Comparison of ENCODE assay signal across 8 cellular contexts in genomic region chr14:61537567-61538463, GRCh38.
DNase-seq lines count a peak whose midpoint lies in the region; ATAC-seq and TF ChIP-seq lines count a peak whose summit lies in the region.

No MANE protein-coding gene starts in this region.

- no peak for TF ChIP-seq CTCF in activated CD8-positive, alpha-beta T cell treated with anti-CD3 and anti-CD28 coated beads for 36 hours (IDR thresholded peaks at IDR 0.05)
- peak; percentile 39 for TF ChIP-seq CTCF in foreskin keratinocyte (conservative IDR thresholded peaks at IDR 0.05)
- TF ChIP-seq CTCF in gastrocnemius medialis (IDR thresholded peaks at IDR 0.05 in 4 of 5, conservative IDR thresholded peaks at IDR 0.05 in 1 of 5): no peak

- H3K27me3 ChIP-seq in MG63: no peaks in the 10 kb centered on the region
- H3K27me3 ChIP-seq in foreskin keratinocyte: no peaks in the 10 kb centered on the region
- no peaks in the 10 kb centered on the region for H3K27me3 ChIP-seq in gastrocnemius medialis

- intact Hi-C loops in activated CD8-positive, alpha-beta T cell treated with anti-CD3 and anti-CD28 coated beads for 36 hours (cut with micrococcal nuclease): no loop called here
- intact Hi-C loops in gastrocnemius medialis (cut with DNase I; ENCODE audit: low total_unique reads): no loop called here

- peaks cover 27% of the 10 kb centered on the region for H3K4me1 ChIP-seq in foreskin keratinocyte
- peaks cover 12 to 22% of the 10 kb centered on the region in 2 donors for H3K4me1 ChIP-seq in gastrocnemius medialis

- H3K36me3 Mint-ChIP-seq in activated CD8-positive, alpha-beta T cell treated with anti-CD3 and anti-CD28 coated beads for 36 hours (ENCODE audit: low read depth): peaks cover 85% of the 10 kb centered on the region

- H3K4me3 ChIP-seq in MG63 (no peak overlapping the region), gastrocnemius medialis (no peak overlapping the region)

- ATAC-seq in activated CD8-positive, alpha-beta T cell treated with anti-CD3 and anti-CD28 coated beads for 36 hours: peak; percentile 42
- ATAC-seq in foreskin keratinocyte: peak; percentile 99
- ATAC-seq in gastrocnemius medialis: peak; percentile 60 to 81
- ATAC-seq in GM21576 (IDR thresholded peaks at IDR 0.05; ENCODE audit: unreplicated experiment): no peak
- no peak for ATAC-seq in GM21825 (IDR thresholded peaks at IDR 0.05; ENCODE audit: unreplicated experiment)

- H3K4me3 Mint-ChIP-seq in activated CD8-positive, alpha-beta T cell treated with anti-CD3 and anti-CD28 coated beads for 36 hours: no peak overlapping the region

- no peaks in the 10 kb centered on the region for H3K9me3 Mint-ChIP-seq in activated CD8-positive, alpha-beta T cell treated with anti-CD3 and anti-CD28 coated beads for 36 hours

- CTCF ChIA-PET in activated CD8-positive, alpha-beta T cell treated with anti-CD3 and anti-CD28 coated beads for 36 hours (lab: Charles Lee): interaction anchor here (1.3 to 1.9 kb wide), 4 partner anchors 8 to 172 kb away, joined by 3 to 7 read pairs (median 4); no protein-coding TSS in a partner anchor

- peaks cover 68% of the 10 kb centered on the region for H3K4me1 Mint-ChIP-seq in activated CD8-positive, alpha-beta T cell treated with anti-CD3 and anti-CD28 coated beads for 36 hours (ENCODE audit: low read depth)

- H3K27ac ChIP-seq in foreskin keratinocyte: peak overlapping the region; percentile 85
- H3K27ac ChIP-seq in gastrocnemius medialis: peak overlapping the region in 3 of 4 donors; percentile 7 to 47 (median 39)

- no peaks in the 10 kb centered on the region for H3K9me3 ChIP-seq in MG63
- no peaks in the 10 kb centered on the region for H3K9me3 ChIP-seq in gastrocnemius medialis

- no peaks in the 10 kb centered on the region for H3K27me3 Mint-ChIP-seq in activated CD8-positive, alpha-beta T cell treated with anti-CD3 and anti-CD28 coated beads for 36 hours

- TF ChIP-seq POLR2A in gastrocnemius medialis (IDR thresholded peaks at IDR 0.05): no peak

- in situ Hi-C loops in gastrocnemius medialis (cut with MboI; ENCODE audit: low sequenced_read_pairs in 4 of 4): no loop called here

- H3K27ac Mint-ChIP-seq in activated CD8-positive, alpha-beta T cell treated with anti-CD3 and anti-CD28 coated beads for 36 hours: peak overlapping the region; percentile 88

- H3K36me3 ChIP-seq in MG63 (no peaks in the 10 kb centered on the region), gastrocnemius medialis (no peaks in the 10 kb centered on the region)

- DNase-seq in GM04504 (ENCODE audit: low read depth) (peak; percentile 65), MG63 (peak; percentile 52), foreskin keratinocyte (peak; percentile 99 to 100), gastrocnemius medialis (no peak), middle frontal gyrus (ENCODE audit: extremely low spot score, low spot score) (no peak)
- peak; percentile 54 for DNase-seq in activated CD8-positive, alpha-beta T cell treated with anti-CD3 and anti-CD28 coated beads for 36 hours

- POLR2A ChIA-PET in activated CD8-positive, alpha-beta T cell treated with anti-CD3 and anti-CD28 coated beads for 36 hours (lab: Charles Lee): interaction anchor here (0.9 to 1.8 kb wide), 3 partner anchors 15 to 67 kb away, joined by 3 to 5 read pairs (median 4); no protein-coding TSS in a partner anchor

Comparison
In these comparisons a context has a peak if more than half of its experiments do, and no peak if none do; other contexts are left out.
1. DNase-seq: peak in GM04504 (single experiment), MG63 (single experiment), activated CD8-positive, alpha-beta T cell treated with anti-CD3 and anti-CD28 coated beads for 36 hours (single experiment) and foreskin keratinocyte (2 of 2); none in gastrocnemius medialis (0 of 2) and middle frontal gyrus (single experiment).
2. ATAC-seq: peak in activated CD8-positive, alpha-beta T cell treated with anti-CD3 and anti-CD28 coated beads for 36 hours (single experiment), foreskin keratinocyte (single experiment) and gastrocnemius medialis (2 of 2); none in GM21576 (single experiment) and GM21825 (single experiment).